In the genomic region with DNA sequence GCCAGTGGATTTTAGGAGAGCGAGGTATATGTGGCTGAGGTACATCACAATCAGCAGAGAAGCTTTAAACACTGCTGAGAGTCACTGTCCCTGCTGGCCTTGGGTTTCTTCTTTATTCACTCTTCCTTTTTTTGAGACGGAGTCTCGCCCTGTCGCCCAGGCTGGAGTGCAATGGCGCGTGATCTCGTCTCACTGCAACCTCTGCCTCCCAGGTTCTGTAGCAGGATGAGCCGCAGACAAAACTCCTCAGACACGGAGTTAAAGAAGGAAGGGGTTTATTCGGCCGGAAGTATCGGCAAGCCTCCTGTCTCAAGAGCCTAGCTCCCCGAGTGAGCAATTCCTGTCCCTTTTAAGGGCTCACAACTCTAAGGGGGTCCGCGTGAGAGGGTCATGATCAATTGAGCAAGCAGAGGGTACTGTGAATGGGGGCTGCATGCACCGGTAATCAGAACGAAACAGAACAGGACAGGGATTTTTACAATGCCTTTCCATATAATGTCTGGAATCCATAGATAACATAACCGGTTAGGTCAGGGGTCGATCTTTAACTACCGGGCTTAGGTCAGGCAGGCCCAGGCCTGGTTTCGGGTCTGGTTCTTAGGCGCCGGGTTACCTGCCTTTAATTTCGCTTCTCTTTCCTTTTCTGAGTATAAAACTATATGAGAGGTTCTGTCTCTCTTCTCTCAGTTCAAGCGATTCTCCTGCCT, we compare ENCODE assay signal across 8 cellular contexts. TPM values are rescaled to one million over a fixed set of nuclear protein-coding genes. Genes with fewer than 3 reads are reported as not detected.
A peak's percentile ranks its signal among the peaks of the same experiment; 100 is the strongest.
DNase-seq lines count a peak whose midpoint lies in the region; ATAC-seq and TF ChIP-seq lines count a peak whose summit lies in the region.
"Not testable (repeated sequence)": the region's sequence is repeated elsewhere in the genome, so short reads cannot be mapped to it uniquely, and the experiment has no call there.

No MANE protein-coding gene starts in this region.

- H3K4ac ChIP-seq in H9 (ENCODE audit: low read depth, low read length) = not testable (repeated sequence)

- not testable (repeated sequence) for H3K9ac ChIP-seq in H9 (ENCODE audit: extremely low read depth, insufficient read length, low read length)

- not testable (repeated sequence) for H3T11ph ChIP-seq in H9 (ENCODE audit: low read length)

- H3K27me3 ChIP-seq in DOHH2 (ENCODE audit: control insufficient read depth, low read length); H9 (ENCODE audit: insufficient read depth, low read length); hepatocyte: not testable (repeated sequence)

- not testable (repeated sequence) for H3K36me3 Mint-ChIP-seq in H9 (ENCODE audit: insufficient read depth in 1 of 3, low read depth in 3 of 3); activated naive CD8-positive, alpha-beta T cell treated with anti-CD3 and anti-CD28 coated beads, Interleukin-2, amount 10 ng/mL, durations not matched to agents 7 days and 5 days; neural crest cell (ENCODE audit: low read depth)
- H3K36me3 Mint-ChIP-seq in activated CD4-positive, alpha-beta T cell treated with anti-CD3 and anti-CD28 coated beads, Interleukin-2, amount 10 ng/mL, durations not matched to agents 24 days and 14 days (ENCODE audit: low read depth) = peaks cover 10% of the 10 kb centered on the region
- H3K36me3 Mint-ChIP-seq in type B pancreatic cell = peaks cover 11% of the 10 kb centered on the region

- H3K79me2 ChIP-seq in DOHH2 (ENCODE audit: control insufficient read depth, low read length) (peaks cover 30% of the 10 kb centered on the region), H9 (ENCODE audit: insufficient read depth, low read length) (peaks cover 15% of the 10 kb centered on the region; the same call in 1 of the 2 replicates), OCI-LY7 (ENCODE audit: insufficient read depth, low read depth, low read length) (peaks cover 28% of the 10 kb centered on the region; the same call in 1 of the 2 replicates), hepatocyte (peaks cover 28% of the 10 kb centered on the region)

- not testable (repeated sequence) for H3K23ac ChIP-seq in H9 (ENCODE audit: insufficient read length, low read depth, low read length)

- H4K5ac ChIP-seq in H9 (ENCODE audit: insufficient read length, low read depth, low read length) = not testable (repeated sequence)

- H3K9me3 Mint-ChIP-seq in H9; activated CD4-positive, alpha-beta T cell treated with anti-CD3 and anti-CD28 coated beads, Interleukin-2, amount 10 ng/mL, durations not matched to agents 24 days and 14 days; activated naive CD8-positive, alpha-beta T cell treated with anti-CD3 and anti-CD28 coated beads, Interleukin-2, amount 10 ng/mL, durations not matched to agents 7 days and 5 days; neural crest cell; type B pancreatic cell: not testable (repeated sequence)

- not testable (repeated sequence) for BruUV-seq in OCI-LY7 (replicated peaks; lab: Mats Ljungman, UMichigan)

- H2BK15ac ChIP-seq in H9 (ENCODE audit: low read depth, low read length) = not testable (repeated sequence)

- H3K9me2 ChIP-seq in DOHH2 (replicated peaks; ENCODE audit: control insufficient read depth, low read length); OCI-LY7 (ENCODE audit: insufficient read depth, low read length); hepatocyte (replicated peaks; ENCODE audit: insufficient read depth): not testable (repeated sequence)

- not testable (repeated sequence) for H2AK5ac ChIP-seq in H9 (ENCODE audit: insufficient read length, low read length)

- H3K27ac Mint-ChIP-seq in H9; neural crest cell (ENCODE audit: unreplicated experiment): not testable (repeated sequence)
- peak overlapping the region; percentile 76 for H3K27ac Mint-ChIP-seq in activated CD4-positive, alpha-beta T cell treated with anti-CD3 and anti-CD28 coated beads, Interleukin-2, amount 10 ng/mL, durations not matched to agents 24 days and 14 days
- H3K27ac Mint-ChIP-seq in activated naive CD8-positive, alpha-beta T cell treated with anti-CD3 and anti-CD28 coated beads, Interleukin-2, amount 10 ng/mL, durations not matched to agents 7 days and 5 days = peak overlapping the region; percentile 32
- H3K27ac Mint-ChIP-seq in type B pancreatic cell = peak overlapping the region; percentile 20

- H4K8ac ChIP-seq in H9 (replicated peaks; ENCODE audit: insufficient read length, low read depth, low read length) = not testable (repeated sequence)

- not testable (repeated sequence) for H3K79me1 ChIP-seq in H9 (ENCODE audit: insufficient read depth, low read depth, low read length, poor library complexity, severe bottlenecking)

- peak overlapping the region; percentile 17 for H2AFZ ChIP-seq in H9 (ENCODE audit: low read length)
- peak overlapping the region; percentile 95 for H2AFZ ChIP-seq in OCI-LY7 (ENCODE audit: low read length)
- H2AFZ ChIP-seq in hepatocyte = peak overlapping the region; percentile 29

- intact Hi-C loops in OCI-LY7 (cut with micrococcal nuclease; ENCODE audit: unreplicated experiment) = loop anchor here (5.0 kb wide), 2 partner anchors 362 to 393 kb away; no protein-coding TSS in a partner anchor
- intact Hi-C loops in activated CD4-positive, alpha-beta T cell treated with anti-CD3 and anti-CD28 coated beads, Interleukin-2, amount 10 ng/mL, durations not matched to agents 24 days and 14 days (cut with micrococcal nuclease) = loop anchor here (2.0 to 10.0 kb wide), 3 partner anchors 57 to 495 kb away; partner anchors contain the start of gene POU2F1

- H3K27me3 Mint-ChIP-seq in H9 (ENCODE audit: low read depth); activated CD4-positive, alpha-beta T cell treated with anti-CD3 and anti-CD28 coated beads, Interleukin-2, amount 10 ng/mL, durations not matched to agents 24 days and 14 days; activated naive CD8-positive, alpha-beta T cell treated with anti-CD3 and anti-CD28 coated beads, Interleukin-2, amount 10 ng/mL, durations not matched to agents 7 days and 5 days; type B pancreatic cell: not testable (repeated sequence)
- H3K27me3 Mint-ChIP-seq in neural crest cell (ENCODE audit: low read depth) = peaks cover 14% of the 10 kb centered on the region

- POLR2A ChIA-PET in OCI-LY7 (lab: Charles Lee) = interaction anchor here (1.0 to 1.6 kb wide), 2 partner anchors 29 to 93 kb away, joined by 3 to 4 read pairs; no protein-coding TSS in a partner anchor
- POLR2A ChIA-PET in activated naive CD8-positive, alpha-beta T cell treated with anti-CD3 and anti-CD28 coated beads, Interleukin-2, amount 10 ng/mL, durations not matched to agents 7 days and 5 days (lab: Charles Lee) = not testable (repeated sequence)

- peak overlapping the region; percentile 82 for H3K4me3 ChIP-seq in DOHH2 (ENCODE audit: low read length)
- H3K4me3 ChIP-seq in OCI-LY7 (ENCODE audit: low read depth, low read length, poor library complexity, severe bottlenecking) = peak overlapping the region; percentile 56
- not testable (repeated sequence) for H3K4me3 ChIP-seq in hepatocyte

- peak overlapping the region; percentile 92 for H3K4me2 ChIP-seq in DOHH2 (ENCODE audit: low read length)
- not testable (repeated sequence) for H3K4me2 ChIP-seq in H9 (ENCODE audit: insufficient read depth, insufficient read length, low read length)
- peak overlapping the region; percentile 93 for H3K4me2 ChIP-seq in OCI-LY7 (ENCODE audit: low read length)
- peak overlapping the region; percentile 23 for H3K4me2 ChIP-seq in hepatocyte

- not testable (repeated sequence) for H3K18ac ChIP-seq in H9 (ENCODE audit: insufficient read length, low read depth, low read length)

- H3K23me2 ChIP-seq in H9 (ENCODE audit: insufficient read length, low read depth, low read length, poor library complexity, severe bottlenecking) = not testable (repeated sequence)

- peaks cover 36% of the 10 kb centered on the region for H3F3A ChIP-seq in DOHH2 (ENCODE audit: control insufficient read depth, insufficient read depth)

- H2BK5ac ChIP-seq in H9 (ENCODE audit: insufficient read length, low read length) = not testable (repeated sequence)

- CTCF ChIA-PET in OCI-LY7 (lab: Charles Lee; ENCODE audit: unreplicated experiment) = not testable (repeated sequence)

- H3K36me3 ChIP-seq in DOHH2 (ENCODE audit: control insufficient read depth, low read length) = peaks cover 14% of the 10 kb centered on the region
- H3K36me3 ChIP-seq in OCI-LY7 (ENCODE audit: insufficient read depth, low read length); hepatocyte (replicated peaks; ENCODE audit: insufficient read depth, low read depth): not testable (repeated sequence)

- H4K20me1 ChIP-seq in DOHH2 (ENCODE audit: control insufficient read depth, insufficient read depth, low read depth, low read length); H9 (ENCODE audit: control insufficient read depth, insufficient read depth, insufficient read length): not testable (repeated sequence)
- H4K20me1 ChIP-seq in OCI-LY7 (ENCODE audit: insufficient read depth, low read length) (peaks cover 20% of the 10 kb centered on the region; the same call in 1 of the 2 replicates), hepatocyte (ENCODE audit: insufficient read depth, poor library complexity, severe bottlenecking) (peaks cover 20% of the 10 kb centered on the region)

- not testable (repeated sequence) for H3K56ac ChIP-seq in H9 (ENCODE audit: insufficient read length, low read depth, low read length)

- not testable (repeated sequence) for ATAC-seq in activated naive CD8-positive, alpha-beta T cell treated with anti-CD3 and anti-CD28 coated beads, Interleukin-2, amount 10 ng/mL, durations not matched to agents 7 days and 5 days (ENCODE audit: low read depth)

- H4K91ac ChIP-seq in H9 (ENCODE audit: insufficient read length, low read depth, low read length) = not testable (repeated sequence)

- H3K14ac ChIP-seq in H9 (ENCODE audit: insufficient read depth, low read length) = not testable (repeated sequence)

- not testable (repeated sequence) for H3K4me3 Mint-ChIP-seq in H9
- peak overlapping the region; percentile 67 for H3K4me3 Mint-ChIP-seq in activated CD4-positive, alpha-beta T cell treated with anti-CD3 and anti-CD28 coated beads, Interleukin-2, amount 10 ng/mL, durations not matched to agents 24 days and 14 days
- H3K4me3 Mint-ChIP-seq in activated naive CD8-positive, alpha-beta T cell treated with anti-CD3 and anti-CD28 coated beads, Interleukin-2, amount 10 ng/mL, durations not matched to agents 7 days and 5 days = peak overlapping the region; percentile 10
- H3K4me3 Mint-ChIP-seq in neural crest cell (peak overlapping the region; percentile 89), type B pancreatic cell (peak overlapping the region; percentile 53)

- not testable (repeated sequence) for H2BK12ac ChIP-seq in H9 (ENCODE audit: insufficient read length, low read depth, low read length)

- peak overlapping the region; percentile 86 for H3K27ac ChIP-seq in DOHH2 (ENCODE audit: low read depth, low read length)
- H3K27ac ChIP-seq in H9 (ENCODE audit: insufficient read length, low read depth, low read length); hepatocyte: not testable (repeated sequence)
- peak overlapping the region; percentile 78 for H3K27ac ChIP-seq in OCI-LY7 (ENCODE audit: low read depth, low read length, poor library complexity, severe bottlenecking)

- not testable (repeated sequence) for H3K9me3 ChIP-seq in DOHH2 (ENCODE audit: control insufficient read depth, insufficient read depth, low read length); H9 (ENCODE audit: control insufficient read depth, low read depth, low read length); OCI-LY7 (ENCODE audit: low read length); hepatocyte (ENCODE audit: low read depth)

- not testable (repeated sequence) for H2BK120ac ChIP-seq in H9 (ENCODE audit: low read depth, low read length, poor library complexity, severe bottlenecking)

- no CpG with 5 or more reads among the region's 25 CpGs for WGBS in H9 (ENCODE audit: extremely low coverage, insufficient read length, low lambda C conversion rate)
- whole genome bisulfite sequencing in hepatocyte (ENCODE audit: low lambda C conversion rate, missing lambda C conversion rate) = 64% methylated on average over 25 of the region's 25 CpGs

- H3K4me1 Mint-ChIP-seq in H9 (peaks cover 35 to 37% of the 10 kb centered on the region in 2 experiments), neural crest cell (peaks cover 53% of the 10 kb centered on the region), type B pancreatic cell (ENCODE audit: unreplicated experiment) (peaks cover 30% of the 10 kb centered on the region)
- H3K4me1 Mint-ChIP-seq in activated CD4-positive, alpha-beta T cell treated with anti-CD3 and anti-CD28 coated beads, Interleukin-2, amount 10 ng/mL, durations not matched to agents 24 days and 14 days = peaks cover 68% of the 10 kb centered on the region
- H3K4me1 Mint-ChIP-seq in activated naive CD8-positive, alpha-beta T cell treated with anti-CD3 and anti-CD28 coated beads, Interleukin-2, amount 10 ng/mL, durations not matched to agents 7 days and 5 days = peaks cover 44% of the 10 kb centered on the region

- TF ChIP-seq CTCF in DOHH2 (IDR thresholded peaks at IDR 0.05; ENCODE audit: low read depth, low read length, poor library complexity, severe bottlenecking); H9 (conservative IDR thresholded peaks at IDR 0.05); OCI-LY7 (conservative IDR thresholded peaks at IDR 0.05; ENCODE audit: low read length); hepatocyte (IDR thresholded peaks at IDR 0.05; ENCODE audit: poor library complexity); neural crest cell (conservative IDR thresholded peaks at IDR 0.05); type B pancreatic cell (conservative IDR thresholded peaks at IDR 0.05): not testable (repeated sequence)

- DNase-seq in H9; activated naive CD8-positive, alpha-beta T cell treated with anti-CD3 and anti-CD28 coated beads, Interleukin-2, amount 10 ng/mL, durations not matched to agents 7 days and 5 days; hepatocyte (ENCODE audit: low spot score); neural crest cell (ENCODE audit: low read depth, low spot score); type B pancreatic cell (ENCODE audit: extremely low spot score, unreplicated experiment): not testable (repeated sequence)
- peak; percentile 63 for DNase-seq in OCI-LY7 (ENCODE audit: low spot score)
- peak; percentile 66 for DNase-seq in activated CD4-positive, alpha-beta T cell treated with anti-CD3 and anti-CD28 coated beads, Interleukin-2, amount 10 ng/mL, durations not matched to agents 24 days and 14 days

- H3K4me1 ChIP-seq in DOHH2 (ENCODE audit: control insufficient read depth, low read length) (peaks cover 72% of the 10 kb centered on the region), H9 (ENCODE audit: insufficient read depth, low read length) (peaks cover 11% of the 10 kb centered on the region), OCI-LY7 (ENCODE audit: insufficient read depth, low read length, poor library complexity, severe bottlenecking) (peaks cover 67% of the 10 kb centered on the region), hepatocyte (ENCODE audit: insufficient read depth) (peaks cover 30% of the 10 kb centered on the region)

- not testable (repeated sequence) for H2BK20ac ChIP-seq in H9 (ENCODE audit: low read depth, low read length, poor library complexity, severe bottlenecking)

RNA-seq across cellular contexts. Expression of gene MPZL1, which starts 1.9 kb away (rescaled TPM):
- total RNA-seq in H9 (2021) (60.7 and 68.6 TPM in 2 replicates), OCI-LY7 (2022) (54.8 and 61.9 TPM in 2 replicates), hepatocyte (147 and 176 TPM in 2 replicates), neural crest cell (113 and 114 TPM in 2 replicates), type B pancreatic cell (ENCODE audit: low replicate concordance) (93.8 and 103 TPM in 2 replicates)
- total RNA-seq in OCI-LY7 (2014; rRNA removed; shearing (Covaris generic)) = 36.2 and 48.9 TPM in 2 replicates
- total RNA-seq in activated CD4-positive, alpha-beta T cell treated with anti-CD3 and anti-CD28 coated beads, Interleukin-2, amount 10 ng/mL, durations not matched to agents 24 days and 14 days = 39.3 and 41.8 TPM in 2 replicates
- total RNA-seq in activated naive CD8-positive, alpha-beta T cell treated with anti-CD3 and anti-CD28 coated beads, Interleukin-2, amount 10 ng/mL, durations not matched to agents 7 days and 5 days = 1 to 10 TPM; 8.5 to 9.3 TPM
- 202 and 245 TPM in 2 replicates for polyA plus RNA-seq in hepatocyte

Comparison
In these comparisons a context has a peak if more than half of its experiments do, and no peak if none do; other contexts are left out.
1. H2AFZ ChIP-seq: peak in every context shown above with its lines; median percentile 95 in OCI-LY7; 29 in hepatocyte; 17 in H9.